ENCODE assay signal across 17 cellular contexts in genomic region chr22:46883547-46883946, GRCh38.
DNase-seq lines count a peak whose midpoint lies in the region; ATAC-seq and TF ChIP-seq lines count a peak whose summit lies in the region.
"Had no signal": no experiment of that assay in that cellular context is flagged by ENCODE, and none has a peak within 500 bp of the region (broad histone marks: within the 10 kb centered on the region; RNA-seq: fewer than 3 reads in every experiment).

No MANE protein-coding gene starts in this region.

- no peaks in the 10 kb centered on the region for H4K20me1 ChIP-seq in mammary epithelial cell (ENCODE audit: insufficient read depth, low read length)

- TF ChIP-seq CTCF in MCF 10A (IDR thresholded peaks at IDR 0.05; ENCODE audit: unreplicated experiment) (no peak), mammary epithelial cell (conservative IDR thresholded peaks at IDR 0.05 in 1 of 2, IDR thresholded peaks at IDR 0.05 in 1 of 2; ENCODE audit: extremely low read depth in 1 of 2, insufficient read depth in 1 of 2, low read depth in 1 of 2, low read length in 2 of 2) (no peak), type B pancreatic cell (conservative IDR thresholded peaks at IDR 0.05) (no peak), natural killer cell (IDR thresholded peaks at IDR 0.05) (no peak), stomach (IDR thresholded peaks at IDR 0.05) (no peak)

- no peaks in the 10 kb centered on the region for H3K27me3 ChIP-seq in mammary epithelial cell (ENCODE audit: insufficient read depth, low read length)
- H3K27me3 ChIP-seq in iPS-20b (ENCODE audit: insufficient read depth, low read length): no peaks in the 10 kb centered on the region
- H3K27me3 ChIP-seq in stomach: no peaks in the 10 kb centered on the region
- H3K27me3 ChIP-seq: BLaER1 had no signal

- H3K4me2 ChIP-seq in mammary epithelial cell (ENCODE audit: insufficient read depth, low read depth, low read length): no peak overlapping the region
- H3K4me2 ChIP-seq: BLaER1 had no signal

- CTCF ChIA-PET in MCF 10A (lab: Yijun Ruan, JAX): no interaction called here
- CTCF ChIA-PET in mammary epithelial cell (lab: Charles Lee; ENCODE audit: low non-redundant PET): no interaction called here

- in situ Hi-C loops in mammary epithelial cell (cut with MboI; ENCODE audit: low sequenced_read_pairs in 2 of 2): no loop called here

- WGBS in mammary epithelial cell (ENCODE audit: low coverage, missing lambda C conversion rate): 85% methylated on average over 6 of the region's 7 CpGs
- 79 to 93% (median 83%) methylated on average over 7 of the region's 7 CpGs for WGBS in stomach, 5 donors

- intact Hi-C loops in MCF 10A (cut with micrococcal nuclease): no loop called here
- intact Hi-C loops in mammary epithelial cell (cut with micrococcal nuclease): no loop called here
- intact Hi-C loops in natural killer cell (cut with micrococcal nuclease): no loop called here
- intact Hi-C loops in stomach (cut with DNase I; ENCODE audit: low total_unique reads): no loop called here

- H3K36me3 Mint-ChIP-seq in MCF 10A (ENCODE audit: insufficient read depth, unreplicated experiment): peaks cover 22% of the 10 kb centered on the region
- H3K36me3 Mint-ChIP-seq in type B pancreatic cell: peaks cover 17% of the 10 kb centered on the region
- H3K36me3 Mint-ChIP-seq in natural killer cell: no peaks in the 10 kb centered on the region

- H3K27me3 Mint-ChIP-seq in MCF 10A (ENCODE audit: insufficient read depth, unreplicated experiment): no peaks in the 10 kb centered on the region
- no peaks in the 10 kb centered on the region for H3K27me3 Mint-ChIP-seq in type B pancreatic cell
- no peaks in the 10 kb centered on the region for H3K27me3 Mint-ChIP-seq in natural killer cell (ENCODE audit: low read depth in 2 of 2)

- no peak for TF ChIP-seq EP300 in stomach (IDR thresholded peaks at IDR 0.05)

- H3K79me2 ChIP-seq in mammary epithelial cell (ENCODE audit: insufficient read depth, low read length): peaks cover 35% of the 10 kb centered on the region

- H3K9me3 Mint-ChIP-seq in MCF 10A (ENCODE audit: unreplicated experiment) (no peaks in the 10 kb centered on the region), type B pancreatic cell (no peaks in the 10 kb centered on the region), natural killer cell (no peaks in the 10 kb centered on the region)
- H3K9me3 Mint-ChIP-seq: CD8-positive, alpha-beta memory T cell; HFFc6 had no signal

- BruUV-seq in MCF 10A (replicated peaks; lab: Mats Ljungman, UMichigan) (no TSS peak), mammary epithelial cell (replicated peaks; lab: Mats Ljungman, UMichigan) (no TSS peak)

- H3K4me1 Mint-ChIP-seq in MCF 10A (ENCODE audit: insufficient read depth, unreplicated experiment): peaks cover 4% of the 10 kb centered on the region
- peaks cover 7% of the 10 kb centered on the region for H3K4me1 Mint-ChIP-seq in type B pancreatic cell (ENCODE audit: unreplicated experiment)
- peaks cover 48 to 64% of the 10 kb centered on the region in 2 donors for H3K4me1 Mint-ChIP-seq in natural killer cell

- no peak for TF ChIP-seq POLR2A in stomach (IDR thresholded peaks at IDR 0.05)

- no peak for ATAC-seq in natural killer cell
- no peak for ATAC-seq in HG03039 (IDR thresholded peaks at IDR 0.05; ENCODE audit: unreplicated experiment)

- H3K36me3 ChIP-seq in mammary epithelial cell (ENCODE audit: insufficient read depth, low read length): no peaks in the 10 kb centered on the region
- no peaks in the 10 kb centered on the region for H3K36me3 ChIP-seq in SK-N-MC (ENCODE audit: insufficient read depth, low read length)
- H3K36me3 ChIP-seq in iPS-20b (ENCODE audit: insufficient read depth, low read depth, low read length): no peaks in the 10 kb centered on the region
- peaks cover 0 to 35% (median 24%) of the 10 kb centered on the region in 4 donors for H3K36me3 ChIP-seq in stomach

- no peak overlapping the region for H3K9ac ChIP-seq in mammary epithelial cell (ENCODE audit: insufficient read depth, low read length)
- H3K9ac ChIP-seq in SK-N-MC (ENCODE audit: insufficient read length): no peak overlapping the region
- no peak overlapping the region for H3K9ac ChIP-seq in iPS-20b (ENCODE audit: low read depth, low read length)
- H3K9ac ChIP-seq: BLaER1 had no signal

- H3K4me1 ChIP-seq in mammary epithelial cell (ENCODE audit: insufficient read depth, low read length) (no peaks in the 10 kb centered on the region), iPS-20b (ENCODE audit: insufficient read depth, low read length) (no peaks in the 10 kb centered on the region), stomach (peaks cover 0 to 7% (median 0%) of the 10 kb centered on the region in 4 donors)
- H3K4me1 ChIP-seq: Caco-2 had no signal

- H3K27ac Mint-ChIP-seq in MCF 10A (ENCODE audit: low read depth, unreplicated experiment) (peak overlapping the region; percentile 72), type B pancreatic cell (peak overlapping the region; percentile 22), natural killer cell (peak overlapping the region in 1 of 2 donors; percentile 27)
- H3K27ac Mint-ChIP-seq: HFFc6 had no signal

- H3K27ac ChIP-seq in mammary epithelial cell (ENCODE audit: insufficient read depth, low read depth, low read length): no peak overlapping the region
- no peak overlapping the region for H3K27ac ChIP-seq in SK-N-MC
- peak overlapping the region; percentile 34 for H3K27ac ChIP-seq in iPS-20b (ENCODE audit: low read length)
- H3K27ac ChIP-seq in stomach: no peak overlapping the region
- H3K27ac ChIP-seq: BLaER1 had no signal

- DNase-seq in MCF 10A (ENCODE audit: unreplicated experiment): no peak
- DNase-seq in mammary epithelial cell: no peak
- no peak for DNase-seq in SK-N-MC (ENCODE audit: low read depth, low spot score)
- DNase-seq in type B pancreatic cell (ENCODE audit: extremely low spot score, unreplicated experiment): no peak
- no peak for DNase-seq in natural killer cell
- no peak for DNase-seq in stomach
- DNase-seq: 8988T; AML-193; Caco-2; CD8-positive, alpha-beta memory T cell; DND-41; GDM1; HCEC 1CT; HFFc6 had no signal

- dilution Hi-C loops in mammary epithelial cell (cut with HindIII; ENCODE audit: low sequenced_read_pairs): no loop called here

- H3K4me3 ChIP-seq in mammary epithelial cell (replicated peaks in 1 of 3; ENCODE audit: insufficient read depth in 1 of 3, low read depth in 2 of 3, low read length in 3 of 3) (no peak overlapping the region), SK-N-MC (0 out of 2 replicates have a peak overlapping the region, but pooled peaks have one; percentile 7), iPS-20b (ENCODE audit: low read length) (no peak overlapping the region), stomach (no peak overlapping the region)
- H3K4me3 ChIP-seq: BLaER1 had no signal

- H3K4me3 Mint-ChIP-seq in MCF 10A (ENCODE audit: unreplicated experiment) (no peak overlapping the region), type B pancreatic cell (no peak overlapping the region), natural killer cell (no peak overlapping the region)
- H3K4me3 Mint-ChIP-seq: CD8-positive, alpha-beta memory T cell; HFFc6 had no signal

- no peaks in the 10 kb centered on the region for H3K9me3 ChIP-seq in mammary epithelial cell (replicated peaks; ENCODE audit: insufficient read depth, low read length)
- no peaks in the 10 kb centered on the region for H3K9me3 ChIP-seq in SK-N-MC (ENCODE audit: low read depth, low read length)
- no peaks in the 10 kb centered on the region for H3K9me3 ChIP-seq in iPS-20b (ENCODE audit: insufficient read depth, low read depth, low read length)
- H3K9me3 ChIP-seq in stomach: no peaks in the 10 kb centered on the region
- H3K9me3 ChIP-seq: BLaER1, Caco-2 had no signal

- no peak overlapping the region for H2AFZ ChIP-seq in mammary epithelial cell (ENCODE audit: low read depth, low read length)

- POLR2A ChIA-PET in MCF 10A (lab: Yijun Ruan, JAX): no interaction called here
